26 cellular contexts compared by ENCODE assay signal in the genomic region with DNA sequence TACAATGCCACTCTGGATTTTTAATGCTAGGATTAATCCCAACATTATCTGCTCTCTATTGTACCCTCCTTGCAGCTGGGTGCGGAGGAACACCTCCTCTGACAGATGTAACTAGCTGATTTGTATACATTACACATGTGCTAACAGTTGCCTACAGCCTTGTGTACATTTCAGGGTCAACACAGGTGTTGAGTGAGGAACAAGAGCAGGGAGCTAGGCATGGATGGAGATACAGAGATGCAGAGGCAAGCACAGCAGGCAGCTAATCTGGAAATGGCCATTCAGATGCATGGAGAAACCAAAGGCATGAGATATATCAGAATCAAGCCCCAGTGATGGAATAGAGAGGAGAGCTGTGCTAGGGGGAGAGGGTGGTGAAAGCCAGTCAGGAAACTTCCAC.
"Had no signal": no experiment of that assay in that cellular context is flagged by ENCODE, and none has a peak within 500 bp of the region (broad histone marks: within the 10 kb centered on the region; RNA-seq: fewer than 3 reads in every experiment).

No MANE protein-coding gene starts in this region.

- H3K27ac ChIP-seq: dorsolateral prefrontal cortex, gastrocnemius medialis, hepatocyte, left lung, neural progenitor cell, parathyroid adenoma, right lobe of liver, suprapubic skin, transverse colon, upper lobe of right lung, uterus had no signal

- H3K9me3 ChIP-seq: gastrocnemius medialis, mucosa of descending colon, right lobe of liver, suprapubic skin, transverse colon, upper lobe of right lung, uterus had no signal

- DNase-seq: dorsolateral prefrontal cortex; effector CD4-positive, alpha-beta T cell; foreskin fibroblast; gastrocnemius medialis; head of caudate nucleus; left cardiac atrium; left lung; mesenchymal stem cell; mucosa of descending colon; naive B cell; right lobe of liver; stimulated activated CD4-positive, alpha-beta T cell treated with anti-CD3 and anti-CD28 coated beads, Interleukin-12 subunit alpha, Interleukin-12 subunit beta, amount 100 ng/mL, for 4 hours; stimulated activated CD4-positive, alpha-beta T cell treated with anti-CD3 and anti-CD28 coated beads, Interleukin-1b, Interleukin-23, amount 100 ng/mL, for 48 hours; stimulated activated CD4-positive, alpha-beta T cell treated with anti-CD3 and anti-CD28 coated beads, Interleukin-4, amount 100 ng/mL, for 1 hour; stimulated activated CD8-positive, alpha-beta memory T cell treated with anti-CD3 and anti-CD28 coated beads, Interleukin-4, amount 100 ng/mL, for 48 hours; stimulated activated naive CD4-positive, alpha-beta T cell; stimulated activated naive CD8-positive, alpha-beta T cell treated with anti-CD3 and anti-CD28 coated beads, Interleukin-15, amount 100 ng/mL, for 72 hours; transverse colon; upper lobe of right lung; uterus had no signal

- H3K27me3 ChIP-seq: gastrocnemius medialis, hepatocyte, left lung, neural progenitor cell, right lobe of liver, suprapubic skin, transverse colon, upper lobe of right lung, uterus had no signal

- H3K79me2 ChIP-seq: hepatocyte, parathyroid adenoma had no signal

- H3K4me1 ChIP-seq: left lung, parathyroid adenoma, right lobe of liver, suprapubic skin, transverse colon, upper lobe of right lung, uterus had no signal

- ATAC-seq: gastrocnemius medialis; left cardiac atrium; left lung; mucosa of descending colon; natural killer cell treated with Interleukin-12 subunit alpha and Interleukin-12 subunit beta and Interleukin-15 and Interleukin-18, amount 100 ng/mL, for 72 hours; right lobe of liver; stimulated activated naive CD8-positive, alpha-beta T cell treated with anti-CD3 and anti-CD28 coated beads, Interleukin-15, amount 100 ng/mL, for 72 hours; upper lobe of right lung had no signal

- H3K36me3 ChIP-seq: gastrocnemius medialis, left lung, neural progenitor cell, right lobe of liver, suprapubic skin, transverse colon, upper lobe of right lung, uterus had no signal

- H2AFZ ChIP-seq: hepatocyte, neural progenitor cell, parathyroid adenoma had no signal

- H3K4me2 ChIP-seq: hepatocyte, neural progenitor cell, smooth muscle cell had no signal

- H3K9ac ChIP-seq: neural progenitor cell, parathyroid adenoma had no signal

- H3K4me3 ChIP-seq: dorsolateral prefrontal cortex, gastrocnemius medialis, hepatocyte, left lung, mucosa of descending colon, neural progenitor cell, right lobe of liver, smooth muscle cell, suprapubic skin, transverse colon, upper lobe of right lung, uterus had no signal
